Comparison of ENCODE assay signal across 10 cellular contexts in the genomic region with DNA sequence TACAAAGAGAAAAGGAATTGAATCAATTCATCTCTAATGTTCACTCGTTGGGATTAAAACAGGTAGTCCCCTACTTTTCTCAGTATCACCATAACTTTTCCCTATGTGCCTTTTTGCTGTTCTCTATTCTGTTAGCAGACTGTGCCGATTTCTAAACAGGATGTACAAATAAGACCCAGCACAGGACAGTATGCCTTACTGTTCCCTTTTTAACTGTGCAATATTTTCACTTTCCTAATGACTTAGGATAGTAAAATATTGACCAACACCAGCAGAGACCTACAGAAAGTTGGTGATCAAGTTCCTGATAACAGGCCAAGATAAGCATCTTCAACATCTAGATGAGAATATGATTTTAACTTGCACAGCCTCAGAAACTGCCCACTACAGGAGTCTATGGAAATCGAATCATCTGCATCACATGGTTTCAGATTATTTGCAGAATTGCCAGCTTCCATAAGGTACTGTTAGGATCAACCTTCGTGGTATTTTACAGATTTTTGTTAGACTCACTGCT. TPM values are rescaled to one million over a fixed set of nuclear protein-coding genes. Genes with fewer than 3 reads are reported as not detected.
DNase-seq lines count a peak whose midpoint lies in the region; ATAC-seq and TF ChIP-seq lines count a peak whose summit lies in the region.
"Had no signal": no experiment of that assay in that cellular context is flagged by ENCODE, and none has a peak within 500 bp of the region (broad histone marks: within the 10 kb centered on the region; RNA-seq: fewer than 3 reads in every experiment).

No MANE protein-coding gene starts in this region.

- BruUV-seq in Caco-2 (replicated peaks; lab: Mats Ljungman, UMichigan), result no TSS peak

- POLR2A ChIA-PET in Caco-2 (lab: Charles Lee), result no interaction called here

- H3K4me3 ChIP-seq in dorsolateral prefrontal cortex, result no peak overlapping the region
- H3K4me3 ChIP-seq in Caco-2 (ENCODE audit: low read depth, low read length), result no peak overlapping the region

- no peaks in the 10 kb centered on the region; the same call in 1 of the 2 replicates for H3K36me3 ChIP-seq in Caco-2 (ENCODE audit: control insufficient read depth, insufficient read depth, low read length)

- ATAC-seq in GM18861 (IDR thresholded peaks at IDR 0.05; ENCODE audit: unreplicated experiment) (peak; percentile 93), GM21526 (IDR thresholded peaks at IDR 0.05; ENCODE audit: low FRiP score, unreplicated experiment) (peak; percentile 65), HG03097 (IDR thresholded peaks at IDR 0.05; ENCODE audit: low FRiP score, unreplicated experiment) (peak; percentile 86), Right ventricle myocardium superior (ENCODE audit: poor library complexity) (no peak)

- peaks cover 78% of the 10 kb centered on the region for H3K36me3 Mint-ChIP-seq in Caco-2 (ENCODE audit: insufficient read depth, unreplicated experiment)

- peak overlapping the region in 47 of 59 donors; percentile 1 to 79 (median 45) for H3K27ac ChIP-seq in dorsolateral prefrontal cortex

- DNase-seq in dorsolateral prefrontal cortex, result no peak
- DNase-seq in stimulated activated CD4-positive, alpha-beta T cell treated with anti-CD3 and anti-CD28 coated beads, Interleukin-1b, Interleukin-23, amount 100 ng/mL, for 48 hours, result no peak
- no peak for DNase-seq in Caco-2
- no peak for DNase-seq in ureter (ENCODE audit: low spot score)
- DNase-seq in Right ventricle myocardium superior, result no peak
- DNase-seq: NCI-H187 had no signal

- TF ChIP-seq CTCF in dorsolateral prefrontal cortex (IDR thresholded peaks at IDR 0.05 in 54 of 56, conservative IDR thresholded peaks at IDR 0.05 in 2 of 56; ENCODE audit: low read depth in 1 of 56, partially characterized antibody in 56 of 56) (no peak), Caco-2 (IDR thresholded peaks at IDR 0.05; ENCODE audit: insufficient read depth in 1 of 2, low read depth in 1 of 2, low read length in 1 of 2, severe bottlenecking in 1 of 2, unreplicated experiment in 1 of 2) (no peak)

- CTCF ChIA-PET in Caco-2 (lab: Charles Lee), result no interaction called here

- no peaks in the 10 kb centered on the region for H3K9me3 Mint-ChIP-seq in Caco-2 (ENCODE audit: unreplicated experiment)
- H3K9me3 Mint-ChIP-seq: central memory CD8-positive, alpha-beta T cell had no signal

- no peak overlapping the region for H3K4me3 Mint-ChIP-seq in Caco-2 (ENCODE audit: unreplicated experiment)
- H3K4me3 Mint-ChIP-seq: central memory CD8-positive, alpha-beta T cell had no signal

- no peaks in the 10 kb centered on the region for H3K9me3 ChIP-seq in Caco-2

- no peak overlapping the region for H3K27ac Mint-ChIP-seq in Caco-2 (ENCODE audit: unreplicated experiment)

- intact Hi-C loops in dorsolateral prefrontal cortex (cut with DNase I) (no loop called here), Caco-2 (cut with micrococcal nuclease; ENCODE audit: unreplicated experiment) (no loop called here), Right ventricle myocardium superior (cut with DNase I) (no loop called here)

- no peaks in the 10 kb centered on the region for H3K27me3 Mint-ChIP-seq in Caco-2 (ENCODE audit: insufficient read depth, unreplicated experiment)
- H3K27me3 Mint-ChIP-seq: central memory CD8-positive, alpha-beta T cell had no signal

- peaks cover 7% of the 10 kb centered on the region for H3K4me1 Mint-ChIP-seq in Caco-2 (ENCODE audit: low read depth, unreplicated experiment)

- H3K27me3 ChIP-seq in dorsolateral prefrontal cortex (no peaks in the 10 kb centered on the region), Caco-2 (replicated peaks; ENCODE audit: control insufficient read depth, insufficient read depth, low read length) (no peaks in the 10 kb centered on the region)

- no peaks in the 10 kb centered on the region for H3K4me1 ChIP-seq in Caco-2

RNA-seq across cellular contexts. Expression of a gene that starts 42.0 kb away (rescaled TPM):
- 10 to 100 TPM; 25.2 to 78.9 (median 51.3) TPM for total RNA-seq in dorsolateral prefrontal cortex
- total RNA-seq in Caco-2 (2022), result 69.3 and 73.9 TPM in 2 replicates
- 60.5 TPM for total RNA-seq in ureter
- total RNA-seq in Right ventricle myocardium superior, result 5.0 TPM

RNA-seq across cellular contexts. Expression of a gene that starts 51.4 kb away (rescaled TPM):
- total RNA-seq in dorsolateral prefrontal cortex, result 1 to 10 TPM; 1.5 to 7.7 (median 4.0) TPM
- 0.14 and 0.79 TPM in 2 replicates for total RNA-seq in Caco-2 (2022)
- 3.3 TPM for total RNA-seq in ureter
- total RNA-seq in Right ventricle myocardium superior, result 0.65 TPM
